25 cellular contexts compared by ENCODE assay signal in the genomic region with DNA sequence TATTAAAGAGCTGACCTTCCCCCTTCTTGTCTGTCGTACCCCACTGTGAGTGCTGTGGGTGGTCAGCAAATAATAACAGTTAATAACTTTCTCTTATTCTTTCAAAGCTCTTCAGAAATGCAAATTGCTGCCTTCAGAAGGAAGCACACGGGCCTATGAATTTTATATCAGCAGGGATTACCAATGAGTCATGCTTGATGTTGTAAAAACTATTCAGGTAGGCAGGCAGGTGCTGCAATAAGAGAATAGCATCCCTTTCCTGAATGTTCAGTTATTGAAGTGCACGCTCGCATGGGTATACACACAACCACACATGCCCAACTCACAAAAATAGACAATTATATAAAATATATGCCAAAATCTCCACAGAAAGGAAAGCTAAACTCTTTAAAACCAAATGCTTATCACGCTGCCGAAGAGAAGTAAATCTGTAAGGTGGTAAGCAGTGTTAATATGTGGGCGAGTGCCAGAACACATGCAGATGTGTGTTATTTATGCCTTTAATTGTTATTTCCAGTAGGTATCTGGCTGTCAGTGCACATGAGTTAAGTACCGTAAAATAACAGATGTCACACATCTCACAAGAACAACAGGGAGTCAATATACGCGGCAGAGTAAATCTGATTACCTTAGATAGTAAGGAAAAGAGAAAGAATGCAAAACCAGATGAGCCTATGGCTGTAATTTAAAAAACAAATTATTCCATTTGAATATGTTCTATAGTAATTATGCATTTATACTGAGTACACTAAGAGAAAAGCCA. TPM values are rescaled to one million over a fixed set of nuclear protein-coding genes. Genes with fewer than 3 reads are reported as not detected.
A peak's percentile ranks its signal among the peaks of the same experiment; 100 is the strongest.
DNase-seq lines count a peak whose midpoint lies in the region; ATAC-seq and TF ChIP-seq lines count a peak whose summit lies in the region.
"Had no signal": no experiment of that assay in that cellular context is flagged by ENCODE, and none has a peak within 500 bp of the region (broad histone marks: within the 10 kb centered on the region; RNA-seq: fewer than 3 reads in every experiment).

No MANE protein-coding gene starts in this region.

- H3K27me3 Mint-ChIP-seq in activated CD4-positive, alpha-beta memory T cell treated with anti-CD3 and anti-CD28 coated beads for 36 hours: peaks cover 11% of the 10 kb centered on the region

- H3K9ac ChIP-seq in neural cell (ENCODE audit: low read length): peak overlapping the region; percentile 13

- no peak overlapping the region for H3K27ac ChIP-seq in PC-9
- peak overlapping the region; percentile 62 for H3K27ac ChIP-seq in neural cell (ENCODE audit: low read length)
- H3K27ac ChIP-seq: dorsolateral prefrontal cortex, stomach had no signal

- TF ChIP-seq EP300 in neural cell (conservative IDR thresholded peaks at IDR 0.05; ENCODE audit: poor library complexity, severe bottlenecking): peak; percentile 58

- CTCF ChIA-PET in PC-9 (lab: Charles Lee): no interaction called here
- CTCF ChIA-PET in activated CD4-positive, alpha-beta memory T cell treated with anti-CD3 and anti-CD28 coated beads for 36 hours (lab: Charles Lee): interaction anchor here (0.9 kb wide), 1 partner anchor 10 kb away, joined by 3 read pairs; no protein-coding TSS in a partner anchor

- H3K4me2 ChIP-seq in PC-9 (peak overlapping the region; percentile 7; the same call in 1 of the 2 replicates), neural cell (ENCODE audit: low read length) (no peak overlapping the region)

- H3K27me3 ChIP-seq in PC-9 (ENCODE audit: insufficient read depth, low read depth) (no peaks in the 10 kb centered on the region), neural cell (ENCODE audit: insufficient read depth, low read depth, low read length) (no peaks in the 10 kb centered on the region)
- H3K27me3 ChIP-seq: dorsolateral prefrontal cortex, stomach had no signal

- no peak for TF ChIP-seq RAD21 in neural cell (conservative IDR thresholded peaks at IDR 0.05)

- H3K9me3 ChIP-seq in PC-9 (ENCODE audit: insufficient read depth, low read depth) (no peaks in the 10 kb centered on the region), neural cell (ENCODE audit: low read length) (no peaks in the 10 kb centered on the region)
- H3K9me3 ChIP-seq: stomach had no signal

- H3K9me2 ChIP-seq in PC-9 (ENCODE audit: insufficient read depth) (0 out of 2 replicates have a peak, but pooled peaks cover 2% of the 10 kb centered on the region), neural cell (ENCODE audit: insufficient read depth, low read length) (no peaks in the 10 kb centered on the region)

- H3K36me3 ChIP-seq in PC-9 (ENCODE audit: low read depth): no peaks in the 10 kb centered on the region
- H3K36me3 ChIP-seq in neural cell (ENCODE audit: insufficient read depth, low read length): no peaks in the 10 kb centered on the region
- H3K36me3 ChIP-seq: stomach had no signal

- BruUV-seq in PC-9 (replicated peaks; lab: Mats Ljungman, UMichigan): no TSS peak

- no peaks in the 10 kb centered on the region for H3F3A ChIP-seq in PC-9 (ENCODE audit: insufficient read depth, low read depth)
- peaks cover 14% of the 10 kb centered on the region for H3F3A ChIP-seq in neural cell (ENCODE audit: insufficient read depth, low read length, poor library complexity, severe bottlenecking)

- no peak for TF ChIP-seq CTCF in PC-9 (conservative IDR thresholded peaks at IDR 0.05)
- TF ChIP-seq CTCF in neural cell (IDR thresholded peaks at IDR 0.05; ENCODE audit: poor library complexity, severe bottlenecking): no peak

- H4K20me1 ChIP-seq in PC-9 (ENCODE audit: insufficient read depth) (no peaks in the 10 kb centered on the region), neural cell (ENCODE audit: insufficient read depth) (no peaks in the 10 kb centered on the region)

- peaks cover 9% of the 10 kb centered on the region; the same call in 1 of the 2 replicates for H3K4me1 ChIP-seq in PC-9 (replicated peaks; ENCODE audit: insufficient read depth)
- H3K4me1 ChIP-seq: stomach had no signal

- H3K9me3 Mint-ChIP-seq in activated CD4-positive, alpha-beta memory T cell treated with anti-CD3 and anti-CD28 coated beads for 36 hours: no peaks in the 10 kb centered on the region
- H3K9me3 Mint-ChIP-seq: activated naive CD4-positive, alpha-beta T cell treated with anti-CD3 and anti-CD28 coated beads, Interleukin-2, amount 10 ng/mL, durations not matched to agents 7 days and 5 days; activated T-cell treated with anti-CD3 and anti-CD28 coated beads, Interleukin-2, amount 50 U/mL, for 4 hours; central memory CD8-positive, alpha-beta T cell; WTC11 had no signal

- H3K4me3 ChIP-seq in PC-9 (no peak overlapping the region), neural cell (ENCODE audit: low read length) (peak overlapping the region; percentile 17)
- H3K4me3 ChIP-seq: dorsolateral prefrontal cortex, lung, stomach had no signal

- H3K27ac Mint-ChIP-seq in activated CD4-positive, alpha-beta memory T cell treated with anti-CD3 and anti-CD28 coated beads for 36 hours: no peak overlapping the region
- H3K27ac Mint-ChIP-seq: activated CD8-positive, alpha-beta T cell treated with anti-CD3 and anti-CD28 coated beads, Interleukin-2, amount 10 ng/mL, durations not matched to agents 7 days and 5 days; activated naive CD4-positive, alpha-beta T cell treated with anti-CD3 and anti-CD28 coated beads, Interleukin-2, amount 10 ng/mL, durations not matched to agents 7 days and 5 days; WTC11 had no signal

- H3K4me3 Mint-ChIP-seq in activated CD4-positive, alpha-beta memory T cell treated with anti-CD3 and anti-CD28 coated beads for 36 hours: no peak overlapping the region
- H3K4me3 Mint-ChIP-seq: activated CD8-positive, alpha-beta T cell treated with anti-CD3 and anti-CD28 coated beads, Interleukin-2, amount 10 ng/mL, durations not matched to agents 7 days and 5 days; activated naive CD4-positive, alpha-beta T cell treated with anti-CD3 and anti-CD28 coated beads, Interleukin-2, amount 10 ng/mL, durations not matched to agents 7 days and 5 days; activated T-cell treated with anti-CD3 and anti-CD28 coated beads, Interleukin-2, amount 50 U/mL, for 4 hours; central memory CD8-positive, alpha-beta T cell; WTC11 had no signal

- H3K4me1 Mint-ChIP-seq in activated CD4-positive, alpha-beta memory T cell treated with anti-CD3 and anti-CD28 coated beads for 36 hours (ENCODE audit: low read depth): peaks cover 11% of the 10 kb centered on the region
- H3K4me1 Mint-ChIP-seq: activated naive CD4-positive, alpha-beta T cell treated with anti-CD3 and anti-CD28 coated beads, Interleukin-2, amount 10 ng/mL, durations not matched to agents 7 days and 5 days; central memory CD8-positive, alpha-beta T cell had no signal

- no peaks in the 10 kb centered on the region for H3K36me3 Mint-ChIP-seq in activated CD4-positive, alpha-beta memory T cell treated with anti-CD3 and anti-CD28 coated beads for 36 hours
- H3K36me3 Mint-ChIP-seq: activated naive CD4-positive, alpha-beta T cell treated with anti-CD3 and anti-CD28 coated beads, Interleukin-2, amount 10 ng/mL, durations not matched to agents 7 days and 5 days; WTC11 had no signal

- no peaks in the 10 kb centered on the region for H3K79me2 ChIP-seq in PC-9 (ENCODE audit: low read depth)
- peaks cover 3% of the 10 kb centered on the region for H3K79me2 ChIP-seq in neural cell (replicated peaks; ENCODE audit: insufficient read depth, low read length)

- ATAC-seq in HG02840 (IDR thresholded peaks at IDR 0.05; ENCODE audit: low FRiP score, unreplicated experiment): no peak
- ATAC-seq: activated CD8-positive, alpha-beta T cell treated with anti-CD3 and anti-CD28 coated beads, Interleukin-2, amount 10 ng/mL, durations not matched to agents 7 days and 5 days; activated T-cell treated with anti-CD3 and anti-CD28 coated beads, Interleukin-2, amount 50 U/mL, for 4 hours; Panc1 had no signal

- peak; percentile 83 for DNase-seq in NCI-H2107 treated with DMSO at 0.1 percent for 48 hours (lab: John Stamatoyannopoulos, UW; ENCODE audit: unreplicated experiment)
- no peak for DNase-seq in NCI-H2107 (lab: John Stamatoyannopoulos, UW)
- DNase-seq in NCI-H146 treated with DMSO at 0.1 percent for 48 hours (lab: John Stamatoyannopoulos, UW; ENCODE audit: unreplicated experiment): peak; percentile 39
- no peak for DNase-seq in PC-9
- DNase-seq in retina: no peak
- no peak for DNase-seq in activated CD4-positive, alpha-beta memory T cell treated with anti-CD3 and anti-CD28 coated beads for 36 hours
- DNase-seq: 8988T; activated CD8-positive, alpha-beta T cell treated with anti-CD3 and anti-CD28 coated beads, Interleukin-2, amount 10 ng/mL, durations not matched to agents 7 days and 5 days; activated naive CD4-positive, alpha-beta T cell treated with anti-CD3 and anti-CD28 coated beads, Interleukin-2, amount 10 ng/mL, durations not matched to agents 7 days and 5 days; activated T-cell treated with anti-CD3 and anti-CD28 coated beads, Interleukin-2, amount 50 U/mL, for 4 hours; anterior cingulate cortex; dorsolateral prefrontal cortex; foreskin fibroblast; hippocampal formation; NCI-H187 treated with DMSO at 0.1 percent for 48 hours; NCI-H774; stimulated activated CD4-positive, alpha-beta T cell treated with anti-CD3 and anti-CD28 coated beads, Interleukin-4, amount 100 ng/mL, for 4 hours; stomach; trophoblast cell had no signal

- POLR2A ChIA-PET in PC-9 (lab: Charles Lee; ENCODE audit: unreplicated experiment): interaction anchor here (0.6 kb wide), 1 partner anchor 220 kb away, joined by 5 read pairs; no protein-coding TSS in a partner anchor
- POLR2A ChIA-PET in activated CD4-positive, alpha-beta memory T cell treated with anti-CD3 and anti-CD28 coated beads for 36 hours (lab: Charles Lee): interaction anchor here (0.5 kb wide), 1 partner anchor 38 kb away, joined by 3 read pairs; no protein-coding TSS in a partner anchor

- intact Hi-C loops in PC-9 (cut with micrococcal nuclease; ENCODE audit: unreplicated experiment): no loop called here
- intact Hi-C loops in activated CD4-positive, alpha-beta memory T cell treated with anti-CD3 and anti-CD28 coated beads for 36 hours (cut with micrococcal nuclease): no loop called here

- H2AFZ ChIP-seq in PC-9: no peak overlapping the region
- no peak overlapping the region for H2AFZ ChIP-seq in neural cell (ENCODE audit: low read depth, low read length)

TF ChIP-seq in neural cell, 6 proteins besides CTCF, POLR2A, EP300 and RAD21:
- no peak for TF ChIP-seq MXI1 (conservative IDR thresholded peaks at IDR 0.05; ENCODE audit: poor library complexity, severe bottlenecking)
- peak; percentile 54 for TF ChIP-seq POLR2AphosphoS5 (IDR thresholded peaks at IDR 0.05)

RNA-seq across cellular contexts. Expression of a gene that starts 34.4 kb away (rescaled TPM):
- 10.0 and 13.3 TPM in 2 replicates for total RNA-seq in PC-9 (2021)
- 79.3 and 102 TPM in 2 replicates for polyA plus RNA-seq in neural cell
- polyA minus RNA-seq in neural cell: 104 and 110 TPM in 2 replicates
- total RNA-seq in activated CD4-positive, alpha-beta memory T cell treated with anti-CD3 and anti-CD28 coated beads for 36 hours: 10 to 100 TPM; 10.8 to 12.6 TPM

RNA-seq across cellular contexts. Expression of a gene that starts 34.6 kb away (rescaled TPM):
- total RNA-seq in PC-9 (2021): 20.8 and 28.5 TPM in 2 replicates
- 41.4 and 49.4 TPM in 2 replicates for polyA plus RNA-seq in neural cell
- 74.5 and 86.9 TPM in 2 replicates for polyA minus RNA-seq in neural cell
- total RNA-seq in activated CD4-positive, alpha-beta memory T cell treated with anti-CD3 and anti-CD28 coated beads for 36 hours: 10 to 100 TPM; 26.5 to 30.4 TPM

Comparison
In these comparisons a context has a peak if more than half of its experiments do, and no peak if none do; other contexts are left out.
1. DNase-seq: peak in NCI-H2107 treated with DMSO at 0.1 percent for 48 hours (single experiment) and NCI-H146 treated with DMSO at 0.1 percent for 48 hours (single experiment); none in NCI-H2107 (single experiment), PC-9 (0 of 2), retina (single experiment) and activated CD4-positive, alpha-beta memory T cell treated with anti-CD3 and anti-CD28 coated beads for 36 hours (single experiment).